In genomic region chr1:73176902-73177301, GRCh38 we compare ENCODE assay signal across 33 cellular contexts.
"Had no signal": no experiment of that assay in that cellular context is flagged by ENCODE, and none has a peak within 500 bp of the region (broad histone marks: within the 10 kb centered on the region; RNA-seq: fewer than 3 reads in every experiment).

No MANE protein-coding gene starts in this region.

- H3K4me2 ChIP-seq: PC-9 had no signal

- H3K4me1 ChIP-seq: adrenal gland, body of pancreas, breast epithelium had no signal

- H3K27me3 Mint-ChIP-seq: activated CD4-positive, alpha-beta memory T cell treated with anti-CD3 and anti-CD28 coated beads for 36 hours; activated CD4-positive, alpha-beta T cell treated with anti-CD3 and anti-CD28 coated beads for 36 hours; activated CD4-positive, alpha-beta T cell treated with anti-CD3 and anti-CD28 coated beads, Interleukin-2, amount 10 ng/mL, durations not matched to agents 7 days and 5 days had no signal

- ATAC-seq: activated CD4-positive, alpha-beta T cell treated with anti-CD3 and anti-CD28 coated beads for 36 hours; activated naive CD4-positive, alpha-beta T cell treated with anti-CD3 and anti-CD28 coated beads, Interleukin-2, amount 50 U/mL, for 72 hours; activated T-cell treated with anti-CD3 and anti-CD28 coated beads, Interleukin-2, amount 50 U/mL, for 4 hours; body of pancreas; Right ventricle myocardium inferior; SK-N-SH treated with all-trans-retinoic acid at 6 μM for 48 hours had no signal

- H3K27ac ChIP-seq: adrenal gland, body of pancreas, breast epithelium, PC-9, RWPE1, WERI-Rb-1 had no signal

- DNase-seq: activated CD4-positive, alpha-beta memory T cell treated with anti-CD3 and anti-CD28 coated beads for 36 hours; activated CD4-positive, alpha-beta T cell treated with anti-CD3 and anti-CD28 coated beads for 36 hours; activated CD4-positive, alpha-beta T cell treated with anti-CD3 and anti-CD28 coated beads, Interleukin-2, amount 10 ng/mL, durations not matched to agents 7 days and 5 days; activated CD8-positive, alpha-beta memory T cell treated with anti-CD3 and anti-CD28 coated beads, Interleukin-2, amount 50 U/mL, for 4 hours; activated gamma-delta T cell treated with Interleukin-2 at 50 U/mL for 16 hours; activated naive CD4-positive, alpha-beta T cell treated with anti-CD3 and anti-CD28 coated beads for 36 hours; activated T-cell treated with anti-CD3 and anti-CD28 coated beads for 4 hours; activated T-cell treated with anti-CD3 and anti-CD28 coated beads, Interleukin-2, amount 50 U/mL, for 4 hours; adrenal gland; body of pancreas; Karpas-422; MG63; NCI-H1048; NCI-H1105 treated with DMSO at 0.1 percent for 48 hours; NCI-H1436; NCI-H1694; NCI-H1930; NCI-H2081 treated with DMSO at 0.1 percent for 48 hours; NCI-H226; NCI-H446 treated with DMSO at 0.1 percent for 48 hours; NCI-H524; PC-9; SIG-M5; T-helper 1 cell; T-helper 2 cell; T-helper 9 cell; WERI-Rb-1 had no signal

- H3K9me3 ChIP-seq: adrenal gland, body of pancreas, MG63 had no signal

- H3K4me1 Mint-ChIP-seq: activated CD4-positive, alpha-beta T cell treated with anti-CD3 and anti-CD28 coated beads for 36 hours; activated CD4-positive, alpha-beta T cell treated with anti-CD3 and anti-CD28 coated beads, Interleukin-2, amount 10 ng/mL, durations not matched to agents 7 days and 5 days had no signal

- H3K4me3 ChIP-seq: adrenal gland, body of pancreas, breast epithelium, MG63, PC-9 had no signal

- H2AFZ ChIP-seq: PC-9 had no signal

- H3K4me3 Mint-ChIP-seq: activated CD4-positive, alpha-beta memory T cell treated with anti-CD3 and anti-CD28 coated beads for 36 hours; activated CD4-positive, alpha-beta T cell treated with anti-CD3 and anti-CD28 coated beads for 36 hours; activated CD4-positive, alpha-beta T cell treated with anti-CD3 and anti-CD28 coated beads, Interleukin-2, amount 10 ng/mL, durations not matched to agents 7 days and 5 days; activated naive CD4-positive, alpha-beta T cell treated with anti-CD3 and anti-CD28 coated beads for 36 hours; activated T-cell treated with anti-CD3 and anti-CD28 coated beads, Interleukin-2, amount 50 U/mL, for 4 hours; activated T-helper 1 cell treated with anti-CD3 and anti-CD28 coated beads, Interleukin-12 subunit alpha, Interleukin-12 subunit beta, Interleukin-2, Interleukin-4 antibody, amounts not matched to agents 30 ng/mL and 10 ng/mL and 1 ng/mL, durations not matched to agents 14 hours and 24 hours and 36 hours had no signal

- H3K36me3 ChIP-seq: adrenal gland, breast epithelium, MG63, WERI-Rb-1 had no signal

- H3K36me3 Mint-ChIP-seq: activated CD4-positive, alpha-beta memory T cell treated with anti-CD3 and anti-CD28 coated beads for 36 hours; activated naive CD4-positive, alpha-beta T cell treated with anti-CD3 and anti-CD28 coated beads, Interleukin-2, amount 50 U/mL, for 72 hours had no signal

- H3K9me3 Mint-ChIP-seq: activated T-helper 1 cell treated with anti-CD3 and anti-CD28 coated beads, Interleukin-12 subunit alpha, Interleukin-12 subunit beta, Interleukin-2, Interleukin-4 antibody, amounts not matched to agents 30 ng/mL and 10 ng/mL and 1 ng/mL, durations not matched to agents 14 hours and 24 hours and 36 hours had no signal

- H3K27ac Mint-ChIP-seq: activated CD4-positive, alpha-beta memory T cell treated with anti-CD3 and anti-CD28 coated beads for 36 hours; activated CD4-positive, alpha-beta T cell treated with anti-CD3 and anti-CD28 coated beads for 36 hours; activated CD4-positive, alpha-beta T cell treated with anti-CD3 and anti-CD28 coated beads, Interleukin-2, amount 10 ng/mL, durations not matched to agents 7 days and 5 days; activated naive CD4-positive, alpha-beta T cell treated with anti-CD3 and anti-CD28 coated beads for 36 hours; activated naive CD4-positive, alpha-beta T cell treated with anti-CD3 and anti-CD28 coated beads, Interleukin-2, amount 50 U/mL, for 72 hours; activated T-helper 1 cell treated with anti-CD3 and anti-CD28 coated beads, Interleukin-12 subunit alpha, Interleukin-12 subunit beta, Interleukin-2, Interleukin-4 antibody, amounts not matched to agents 30 ng/mL and 10 ng/mL and 1 ng/mL, durations not matched to agents 14 hours and 24 hours and 36 hours had no signal

- H3K27me3 ChIP-seq: adrenal gland, body of pancreas, breast epithelium, MG63 had no signal
